Comparison of ENCODE assay signal across 8 cellular contexts in genomic region chr2:138787053-138787666, GRCh38. TPM values are rescaled to one million over a fixed set of nuclear protein-coding genes. Genes with fewer than 3 reads are reported as not detected.
DNase-seq lines count a peak whose midpoint lies in the region; ATAC-seq, FAIRE-seq and TF ChIP-seq lines count a peak whose summit lies in the region.

No MANE protein-coding gene starts in this region.

- TF ChIP-seq CTCF in BE2C (IDR thresholded peaks at IDR 0.05; ENCODE audit: low read depth, low read length) (peak; percentile 69), astrocyte of the cerebellum (IDR thresholded peaks at IDR 0.05; ENCODE audit: low read depth, low read length, missing control alignments) (peak; percentile 80), HepG2 (CRISPR knock-in tag; IDR thresholded peaks at IDR 0.05) (peak; percentile 79)

- DNase-seq in BE2C (peak; percentile 16), NCI-H1105 (lab: John Stamatoyannopoulos, UW) (peak; percentile 18), astrocyte of the cerebellum (ENCODE audit: low read depth) (peak; percentile 39), HepG2 (ENCODE audit: low spot score) (peak; percentile 44)
- no peak for DNase-seq in activated CD8-positive, alpha-beta memory T cell treated with anti-CD3 and anti-CD28 coated beads, Interleukin-2, amount 50 U/mL, for 48 hours
- no peak for DNase-seq in stimulated activated CD8-positive, alpha-beta memory T cell treated with anti-CD3 and anti-CD28 coated beads, Interleukin-4, amount 100 ng/mL, for 48 hours

- H3K36me3 ChIP-seq in BE2C = no peaks in the 10 kb centered on the region
- no peaks in the 10 kb centered on the region for H3K36me3 ChIP-seq in HepG2 (replicated peaks in 1 of 2; ENCODE audit: control insufficient read depth in 1 of 2, insufficient read depth in 2 of 2, low read length in 2 of 2)

- H3K4me2 ChIP-seq in HepG2 (ENCODE audit: low read depth, low read length) = no peak overlapping the region

- H2AFZ ChIP-seq in HepG2 (ENCODE audit: low read length) = no peak overlapping the region

- no peak for FAIRE-seq in HepG2 (lab: Jason Lieb, UNC)

- no peak overlapping the region for H3K9ac ChIP-seq in HepG2 (ENCODE audit: insufficient read depth, low read depth, low read length)

- no peak for TF ChIP-seq POLR2A in HepG2 (IDR thresholded peaks at IDR 0.05; ENCODE audit: insufficient read depth in 1 of 2, low read depth in 2 of 2, low read length in 2 of 2)

- no peak overlapping the region for H3K27ac ChIP-seq in HepG2 (ENCODE audit: extremely low read length, insufficient read depth, low read length)

- H3K4me3 ChIP-seq in BE2C (ENCODE audit: low read depth, low read length) (no peak overlapping the region), astrocyte of the cerebellum (ENCODE audit: low read depth, low read length) (no peak overlapping the region), HepG2 (replicated peaks in 1 of 3; ENCODE audit: insufficient read depth in 1 of 3, low read depth in 2 of 3, low read length in 3 of 3) (no peak overlapping the region)

- H3K4me1 ChIP-seq in BE2C = no peaks in the 10 kb centered on the region
- no peaks in the 10 kb centered on the region for H3K4me1 ChIP-seq in HepG2 (ENCODE audit: insufficient read depth, low read length)

- TF ChIP-seq EP300 in HepG2 (IDR thresholded peaks at IDR 0.05; ENCODE audit: low read depth in 2 of 2, low read length in 2 of 2) (no peak), HepG2 (CRISPR knock-in tag; IDR thresholded peaks at IDR 0.05; ENCODE audit: borderline replicate concordance) (no peak)

- BruUV-seq in HepG2 (replicated peaks; lab: Mats Ljungman, UMichigan) = no TSS peak

- POLR2A ChIA-PET in HepG2 (lab: Yijun Ruan, JAX) = interaction anchor here (0.9 to 1.7 kb wide), 3 partner anchors 62 to 823 kb away, joined by 3 to 4 read pairs (median 3); partner anchors contain the start of gene HNMT

- H3K27me3 ChIP-seq in BE2C (0 out of 2 replicates have a peak, but pooled peaks cover under 1% of the 10 kb centered on the region), HepG2 (ENCODE audit: control insufficient read depth in 1 of 2, insufficient read depth in 2 of 2, low read length in 2 of 2) (peaks cover 0 to 23% of the 10 kb centered on the region in 2 experiments; a peak in 2 of 5 replicates)

- intact Hi-C loops in HepG2 (cut with micrococcal nuclease; ENCODE audit: unreplicated experiment) = loop anchor here (1.0 to 10.0 kb wide), 6 partner anchors 162 to 921 kb away; no protein-coding TSS in a partner anchor

- no peaks in the 10 kb centered on the region for H3K79me2 ChIP-seq in HepG2 (ENCODE audit: insufficient read depth, low read length)

- peak; percentile 56 for TF ChIP-seq RAD21 in HepG2 (CRISPR knock-in tag; IDR thresholded peaks at IDR 0.05)

- WGBS in HepG2 (ENCODE audit: low lambda C conversion rate) = under 1% methylated on average over 2 of the region's 2 CpGs

- no peaks in the 10 kb centered on the region for H4K20me1 ChIP-seq in HepG2 (ENCODE audit: insufficient read depth, low read length)

- in situ Hi-C loops in astrocyte of the cerebellum (cut with HindIII; ENCODE audit: low sequenced_read_pairs) (no loop called here), HepG2 (cut with HindIII; ENCODE audit: extremely low pct_ligation_motif_present, low pct_unique_long_range_greater_than_20kb) (no loop called here)

- H3K9me3 ChIP-seq in BE2C = no peaks in the 10 kb centered on the region
- no peaks in the 10 kb centered on the region for H3K9me3 ChIP-seq in HepG2 (ENCODE audit: low read length)

- CTCF ChIA-PET in HepG2 (lab: Yijun Ruan, JAX; ENCODE audit: low intra/inter-chr PET ratio, low total read pairs) = interaction anchor here (0.8 to 2.3 kb wide), 4 partner anchors 60 to 921 kb away, joined by 3 to 13 read pairs (median 7); no protein-coding TSS in a partner anchor

- peak; percentile 71 for ATAC-seq in GM18511 (IDR thresholded peaks at IDR 0.05; ENCODE audit: unreplicated experiment)
- ATAC-seq in HepG2 = peak; percentile 66
- ATAC-seq in HG02970 (IDR thresholded peaks at IDR 0.05; ENCODE audit: low FRiP score, unreplicated experiment) = no peak

TF ChIP-seq in HepG2, 621 proteins besides CTCF, POLR2A, EP300 and RAD21 (continues in another document):
- TF ChIP-seq ZFP62 (CRISPR knock-in tag; IDR thresholded peaks at IDR 0.05) (no peak), ZNF83 (CRISPR knock-in tag; IDR thresholded peaks at IDR 0.05; ENCODE audit: borderline replicate concordance) (no peak), ZSCAN29 (CRISPR knock-in tag; conservative IDR thresholded peaks at IDR 0.05) (no peak), ZNF343 (CRISPR knock-in tag; IDR thresholded peaks at IDR 0.05) (no peak), ZNF138 (CRISPR knock-in tag; IDR thresholded peaks at IDR 0.05; ENCODE audit: low read depth) (no peak), ZBTB10 (CRISPR knock-in tag; IDR thresholded peaks at IDR 0.05; ENCODE audit: borderline replicate concordance) (no peak), ARID3A (IDR thresholded peaks at IDR 0.05; ENCODE audit: low read depth, low read length) (peak; percentile 23; the same call in 1 of the 2 replicates), ZBTB25 (CRISPR knock-in tag; IDR thresholded peaks at IDR 0.05) (0 out of 2 replicates have a peak, but pooled peaks have one; percentile 37)

RNA-seq across cellular contexts. Expression of gene NXPH2, which starts 7.0 kb away (rescaled TPM):
- not detected for polyA plus RNA-seq in BE2C (2012; ENCODE audit: insufficient read depth, insufficient read length, low read depth)
- not detected in 2 replicates for total RNA-seq in HepG2 (2016; rRNA removed; fragmentation: Illumina TruSeq; extraction: Trizol)
- total RNA-seq in HepG2 (2016; cell fraction: cytosol; rRNA removed; fragmentation: Illumina TruSeq; extraction: Trizol; ENCODE audit: low read depth) = not detected in 2 replicates
- total RNA-seq in HepG2 (2016; cell fraction: insoluble cytoplasmic fraction; rRNA removed; fragmentation: Illumina TruSeq; extraction: Trizol) = not detected in 2 replicates
- total RNA-seq in HepG2 (2016; cell fraction: membrane; rRNA removed; fragmentation: Illumina TruSeq; extraction: Trizol) = not detected in 2 replicates
- total RNA-seq in HepG2 (2016; cell fraction: nucleus; rRNA removed; fragmentation: Illumina TruSeq; extraction: Trizol) = not detected in 2 replicates
- polyA plus RNA-seq in HepG2 (2011; rRNA removed) = not detected in 2 replicates
- not detected in 2 replicates for polyA plus RNA-seq in HepG2 (2011; cell fraction: cytosol; rRNA removed)
- polyA plus RNA-seq in HepG2 (2011; cell fraction: nucleus; rRNA removed) = not detected in 2 replicates
- polyA plus RNA-seq in HepG2 (2012) = not detected in 2 replicates
- not detected in 2 replicates for polyA plus RNA-seq in HepG2 (2016; cell fraction: cytosol; fragmentation: Illumina TruSeq; extraction: Trizol; ENCODE audit: low read depth)
- polyA plus RNA-seq in HepG2 (2016; cell fraction: insoluble cytoplasmic fraction; fragmentation: Illumina TruSeq; extraction: Trizol; ENCODE audit: low read depth) = not detected in 2 replicates
- not detected in 2 replicates for polyA plus RNA-seq in HepG2 (2016; cell fraction: membrane; fragmentation: Illumina TruSeq; extraction: Trizol; ENCODE audit: low read depth)
- not detected in 2 replicates for polyA plus RNA-seq in HepG2 (2016; cell fraction: nucleus; fragmentation: Illumina TruSeq; extraction: Trizol; ENCODE audit: insufficient read depth, low read depth)
- polyA minus RNA-seq in HepG2 (2011; rRNA and poly(A)+ RNA removed; ENCODE audit: low replicate concordance) = not detected in 2 replicates
- polyA minus RNA-seq in HepG2 (2011; cell fraction: cytosol; rRNA and poly(A)+ RNA removed) = not detected in 2 replicates
- not detected in 2 replicates for polyA minus RNA-seq in HepG2 (2011; cell fraction: nucleus; rRNA and poly(A)+ RNA removed)

Comparison
In these comparisons a context has a peak if more than half of its experiments do, and no peak if none do; other contexts are left out.
1. DNase-seq: peak in BE2C (single experiment), NCI-H1105 (single experiment), astrocyte of the cerebellum (single experiment) and HepG2 (single experiment); none in activated CD8-positive, alpha-beta memory T cell treated with anti-CD3 and anti-CD28 coated beads, Interleukin-2, amount 50 U/mL, for 48 hours (single experiment) and stimulated activated CD8-positive, alpha-beta memory T cell treated with anti-CD3 and anti-CD28 coated beads, Interleukin-4, amount 100 ng/mL, for 48 hours (single experiment).
2. Peak in every context shown above with its lines, with median percentiles within 50 percentile points of each other: CTCF ChIP-seq.